In genomic region chr20:45322952-45323383, GRCh38 we compare ENCODE assay signal across 1 cellular context.
TF ChIP-seq lines count a peak whose summit lies in the region.

No MANE protein-coding gene starts in this region.

TF ChIP-seq in K562, 482 proteins besides CTCF, POLR2A, EP300 and RAD21 (continued from another document and continues in another):
- TF ChIP-seq, protein P1, sequence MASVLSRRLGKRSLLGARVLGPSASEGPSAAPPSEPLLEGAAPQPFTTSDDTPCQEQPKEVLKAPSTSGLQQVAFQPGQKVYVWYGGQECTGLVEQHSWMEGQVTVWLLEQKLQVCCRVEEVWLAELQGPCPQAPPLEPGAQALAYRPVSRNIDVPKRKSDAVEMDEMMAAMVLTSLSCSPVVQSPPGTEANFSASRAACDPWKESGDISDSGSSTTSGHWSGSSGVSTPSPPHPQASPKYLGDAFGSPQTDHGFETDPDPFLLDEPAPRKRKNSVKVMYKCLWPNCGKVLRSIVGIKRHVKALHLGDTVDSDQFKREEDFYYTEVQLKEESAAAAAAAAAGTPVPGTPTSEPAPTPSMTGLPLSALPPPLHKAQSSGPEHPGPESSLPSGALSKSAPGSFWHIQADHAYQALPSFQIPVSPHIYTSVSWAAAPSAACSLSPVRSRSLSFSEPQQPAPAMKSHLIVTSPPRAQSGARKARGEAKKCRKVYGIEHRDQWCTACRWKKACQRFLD (CRISPR knock-in tag; IDR thresholded peaks at IDR 0.05): no peak
- TF ChIP-seq ZNF3 (CRISPR knock-in tag; IDR thresholded peaks at IDR 0.05): no peak
- no peak for TF ChIP-seq HDAC6 (IDR thresholded peaks at IDR 0.05; ENCODE audit: low read depth, low read length)
- no peak for TF ChIP-seq POLR2AphosphoS5 (IDR thresholded peaks at IDR 0.05; ENCODE audit: control insufficient read depth, insufficient read depth, low read depth, low read length)
- TF ChIP-seq MTA2 (IDR thresholded peaks at IDR 0.05; ENCODE audit: low read depth): no peak
- TF ChIP-seq JUND (IDR thresholded peaks at IDR 0.05; ENCODE audit: borderline replicate concordance, low read depth, low read length): peak; percentile 61; the same call in 1 of the 2 replicates
- peak; percentile 59; the same call in 2 of the 3 replicates for TF ChIP-seq JUND (tag; IDR thresholded peaks at IDR 0.05; ENCODE audit: borderline replicate concordance, low read depth, low read length)
- TF ChIP-seq, protein P2, sequence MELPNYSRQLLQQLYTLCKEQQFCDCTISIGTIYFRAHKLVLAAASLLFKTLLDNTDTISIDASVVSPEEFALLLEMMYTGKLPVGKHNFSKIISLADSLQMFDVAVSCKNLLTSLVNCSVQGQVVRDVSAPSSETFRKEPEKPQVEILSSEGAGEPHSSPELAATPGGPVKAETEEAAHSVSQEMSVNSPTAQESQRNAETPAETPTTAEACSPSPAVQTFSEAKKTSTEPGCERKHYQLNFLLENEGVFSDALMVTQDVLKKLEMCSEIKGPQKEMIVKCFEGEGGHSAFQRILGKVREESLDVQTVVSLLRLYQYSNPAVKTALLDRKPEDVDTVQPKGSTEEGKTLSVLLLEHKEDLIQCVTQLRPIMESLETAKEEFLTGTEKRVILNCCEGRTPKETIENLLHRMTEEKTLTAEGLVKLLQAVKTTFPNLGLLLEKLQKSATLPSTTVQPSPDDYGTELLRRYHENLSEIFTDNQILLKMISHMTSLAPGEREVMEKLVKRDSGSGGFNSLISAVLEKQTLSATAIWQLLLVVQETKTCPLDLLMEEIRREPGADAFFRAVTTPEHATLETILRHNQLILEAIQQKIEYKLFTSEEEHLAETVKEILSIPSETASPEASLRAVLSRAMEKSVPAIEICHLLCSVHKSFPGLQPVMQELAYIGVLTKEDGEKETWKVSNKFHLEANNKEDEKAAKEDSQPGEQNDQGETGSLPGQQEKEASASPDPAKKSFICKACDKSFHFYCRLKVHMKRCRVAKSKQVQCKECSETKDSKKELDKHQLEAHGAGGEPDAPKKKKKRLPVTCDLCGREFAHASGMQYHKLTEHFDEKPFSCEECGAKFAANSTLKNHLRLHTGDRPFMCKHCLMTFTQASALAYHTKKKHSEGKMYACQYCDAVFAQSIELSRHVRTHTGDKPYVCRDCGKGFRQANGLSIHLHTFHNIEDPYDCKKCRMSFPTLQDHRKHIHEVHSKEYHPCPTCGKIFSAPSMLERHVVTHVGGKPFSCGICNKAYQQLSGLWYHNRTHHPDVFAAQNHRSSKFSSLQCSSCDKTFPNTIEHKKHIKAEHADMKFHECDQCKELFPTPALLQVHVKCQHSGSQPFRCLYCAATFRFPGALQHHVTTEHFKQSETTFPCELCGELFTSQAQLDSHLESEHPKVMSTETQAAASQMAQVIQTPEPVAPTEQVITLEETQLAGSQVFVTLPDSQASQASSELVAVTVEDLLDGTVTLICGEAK (IDR thresholded peaks at IDR 0.05): no peak
- TF ChIP-seq, protein P2 (CRISPR knock-in tag; IDR thresholded peaks at IDR 0.05): no peak
- no peak; the same call in 1 of the 2 replicates for TF ChIP-seq BACH1 (tag; IDR thresholded peaks at IDR 0.05)
- no peak for TF ChIP-seq HLTF (IDR thresholded peaks at IDR 0.05)
- TF ChIP-seq ZC3H8 (IDR thresholded peaks at IDR 0.05): no peak
- no peak for TF ChIP-seq CBFB (CRISPR knock-in tag; IDR thresholded peaks at IDR 0.05)
- TF ChIP-seq, protein P3, sequence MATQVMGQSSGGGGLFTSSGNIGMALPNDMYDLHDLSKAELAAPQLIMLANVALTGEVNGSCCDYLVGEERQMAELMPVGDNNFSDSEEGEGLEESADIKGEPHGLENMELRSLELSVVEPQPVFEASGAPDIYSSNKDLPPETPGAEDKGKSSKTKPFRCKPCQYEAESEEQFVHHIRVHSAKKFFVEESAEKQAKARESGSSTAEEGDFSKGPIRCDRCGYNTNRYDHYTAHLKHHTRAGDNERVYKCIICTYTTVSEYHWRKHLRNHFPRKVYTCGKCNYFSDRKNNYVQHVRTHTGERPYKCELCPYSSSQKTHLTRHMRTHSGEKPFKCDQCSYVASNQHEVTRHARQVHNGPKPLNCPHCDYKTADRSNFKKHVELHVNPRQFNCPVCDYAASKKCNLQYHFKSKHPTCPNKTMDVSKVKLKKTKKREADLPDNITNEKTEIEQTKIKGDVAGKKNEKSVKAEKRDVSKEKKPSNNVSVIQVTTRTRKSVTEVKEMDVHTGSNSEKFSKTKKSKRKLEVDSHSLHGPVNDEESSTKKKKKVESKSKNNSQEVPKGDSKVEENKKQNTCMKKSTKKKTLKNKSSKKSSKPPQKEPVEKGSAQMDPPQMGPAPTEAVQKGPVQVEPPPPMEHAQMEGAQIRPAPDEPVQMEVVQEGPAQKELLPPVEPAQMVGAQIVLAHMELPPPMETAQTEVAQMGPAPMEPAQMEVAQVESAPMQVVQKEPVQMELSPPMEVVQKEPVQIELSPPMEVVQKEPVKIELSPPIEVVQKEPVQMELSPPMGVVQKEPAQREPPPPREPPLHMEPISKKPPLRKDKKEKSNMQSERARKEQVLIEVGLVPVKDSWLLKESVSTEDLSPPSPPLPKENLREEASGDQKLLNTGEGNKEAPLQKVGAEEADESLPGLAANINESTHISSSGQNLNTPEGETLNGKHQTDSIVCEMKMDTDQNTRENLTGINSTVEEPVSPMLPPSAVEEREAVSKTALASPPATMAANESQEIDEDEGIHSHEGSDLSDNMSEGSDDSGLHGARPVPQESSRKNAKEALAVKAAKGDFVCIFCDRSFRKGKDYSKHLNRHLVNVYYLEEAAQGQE (CRISPR knock-in tag; IDR thresholded peaks at IDR 0.05; ENCODE audit: low read depth): no peak
- no peak for TF ChIP-seq ZNF146 (CRISPR knock-in tag; IDR thresholded peaks at IDR 0.05; ENCODE audit: unreplicated experiment)
- TF ChIP-seq CHCHD3 (CRISPR knock-in tag; IDR thresholded peaks at IDR 0.05): no peak
- TF ChIP-seq RCOR1 (IDR thresholded peaks at IDR 0.05; ENCODE audit: borderline replicate concordance in 1 of 2, low read depth in 2 of 2, low read length in 2 of 2): peak in 1 of 2 experiments; percentile 54; a peak in 1 of 4 replicates
- no peak for TF ChIP-seq ZNF232 (CRISPR knock-in tag; IDR thresholded peaks at IDR 0.05)
- no peak for TF ChIP-seq GATAD2A (IDR thresholded peaks at IDR 0.05)
- TF ChIP-seq, protein P4, sequence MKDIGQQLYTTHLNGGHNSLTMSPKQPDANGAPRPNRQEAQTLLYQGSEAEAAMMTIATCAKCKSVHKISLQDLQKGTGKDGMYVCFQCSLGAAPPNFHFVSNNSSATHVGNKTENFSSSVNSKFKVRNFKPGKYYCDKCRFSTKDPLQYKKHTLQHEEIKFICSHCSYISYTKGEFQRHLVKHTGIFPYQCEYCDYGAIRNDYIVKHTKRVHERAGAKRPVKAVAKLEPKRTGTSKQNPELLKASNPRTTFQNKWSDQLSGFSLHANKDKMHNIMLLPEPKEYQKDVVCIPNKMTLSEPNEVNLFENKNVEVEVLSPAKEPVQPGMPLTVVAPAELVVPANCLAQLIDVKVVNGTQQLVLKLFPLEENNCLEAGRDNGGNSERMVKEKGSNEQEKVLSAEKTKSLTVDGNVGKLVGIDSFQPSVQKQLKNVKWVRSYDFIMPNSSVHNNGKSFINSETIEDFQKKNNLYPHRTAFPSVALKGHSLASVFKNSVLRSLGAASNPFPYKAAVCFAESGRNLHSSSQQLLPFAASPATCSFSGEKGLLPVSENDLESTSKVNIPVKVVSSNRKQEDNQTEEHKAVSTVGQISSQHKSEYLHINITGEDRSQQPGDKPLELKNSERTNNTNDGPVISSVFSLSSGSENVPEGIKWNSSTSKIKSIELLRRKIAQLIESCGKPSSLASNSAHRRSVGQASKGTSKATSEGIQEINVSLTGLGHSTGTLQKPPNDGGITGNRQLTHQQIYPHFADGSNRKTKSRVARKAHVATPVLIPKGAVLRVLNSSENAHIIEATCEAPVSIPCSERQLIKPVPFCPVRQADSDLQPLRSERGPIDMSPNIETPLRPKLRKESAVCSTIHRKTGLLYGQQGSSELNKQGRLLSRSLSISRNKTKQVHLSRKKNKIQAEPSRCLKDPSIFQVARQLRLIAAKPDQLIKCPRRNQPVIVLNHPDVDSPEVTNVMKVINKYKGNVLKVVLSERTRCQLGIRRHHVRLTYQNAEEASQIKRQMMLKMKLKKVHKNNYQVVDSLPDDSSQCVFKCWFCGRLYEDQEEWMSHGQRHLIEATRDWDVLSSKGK (CRISPR knock-in tag; IDR thresholded peaks at IDR 0.05): no peak
- TF ChIP-seq, protein P5, sequence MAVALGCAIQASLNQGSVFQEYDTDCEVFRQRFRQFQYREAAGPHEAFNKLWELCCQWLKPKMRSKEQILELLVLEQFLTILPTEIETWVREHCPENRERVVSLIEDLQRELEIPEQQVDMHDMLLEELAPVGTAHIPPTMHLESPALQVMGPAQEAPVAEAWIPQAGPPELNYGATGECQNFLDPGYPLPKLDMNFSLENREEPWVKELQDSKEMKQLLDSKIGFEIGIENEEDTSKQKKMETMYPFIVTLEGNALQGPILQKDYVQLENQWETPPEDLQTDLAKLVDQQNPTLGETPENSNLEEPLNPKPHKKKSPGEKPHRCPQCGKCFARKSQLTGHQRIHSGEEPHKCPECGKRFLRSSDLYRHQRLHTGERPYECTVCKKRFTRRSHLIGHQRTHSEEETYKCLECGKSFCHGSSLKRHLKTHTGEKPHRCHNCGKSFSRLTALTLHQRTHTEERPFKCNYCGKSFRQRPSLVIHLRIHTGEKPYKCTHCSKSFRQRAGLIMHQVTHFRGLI (CRISPR knock-in tag; IDR thresholded peaks at IDR 0.05): no peak; the same call in 1 of the 2 replicates
- no peak for TF ChIP-seq STAT6 (CRISPR knock-in tag; IDR thresholded peaks at IDR 0.05)
- no peak for TF ChIP-seq ZNF445 (CRISPR knock-in tag; IDR thresholded peaks at IDR 0.05; ENCODE audit: low read depth)
- TF ChIP-seq BHLHE40 (IDR thresholded peaks at IDR 0.05; ENCODE audit: low read length): peak; percentile 57
- TF ChIP-seq ZNF347 (CRISPR knock-in tag; IDR thresholded peaks at IDR 0.05; ENCODE audit: low read depth): no peak
- TF ChIP-seq, protein P6, sequence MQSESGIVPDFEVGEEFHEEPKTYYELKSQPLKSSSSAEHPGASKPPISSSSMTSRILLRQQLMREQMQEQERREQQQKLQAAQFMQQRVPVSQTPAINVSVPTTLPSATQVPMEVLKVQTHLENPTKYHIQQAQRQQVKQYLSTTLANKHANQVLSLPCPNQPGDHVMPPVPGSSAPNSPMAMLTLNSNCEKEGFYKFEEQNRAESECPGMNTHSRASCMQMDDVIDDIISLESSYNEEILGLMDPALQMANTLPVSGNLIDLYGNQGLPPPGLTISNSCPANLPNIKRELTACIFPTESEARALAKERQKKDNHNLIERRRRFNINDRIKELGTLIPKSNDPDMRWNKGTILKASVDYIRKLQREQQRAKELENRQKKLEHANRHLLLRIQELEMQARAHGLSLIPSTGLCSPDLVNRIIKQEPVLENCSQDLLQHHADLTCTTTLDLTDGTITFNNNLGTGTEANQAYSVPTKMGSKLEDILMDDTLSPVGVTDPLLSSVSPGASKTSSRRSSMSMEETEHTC (IDR thresholded peaks at IDR 0.05): peak; percentile 94
